Comparison of ENCODE assay signal across 19 cellular contexts in genomic region chrX:130836447-130836846, GRCh38.
DNase-seq lines count a peak whose midpoint lies in the region; ATAC-seq and TF ChIP-seq lines count a peak whose summit lies in the region.
"Had no signal": no experiment of that assay in that cellular context is flagged by ENCODE, and none has a peak within 500 bp of the region (broad histone marks: within the 10 kb centered on the region; RNA-seq: fewer than 3 reads in every experiment).

No MANE protein-coding gene starts in this region.

- peak; percentile 14 for DNase-seq in brain microvascular endothelial cell
- no peak for DNase-seq in activated CD4-positive, alpha-beta T cell treated with anti-CD3 and anti-CD28 coated beads for 1 hour
- no peak for DNase-seq in GF-D8 (lab: John Stamatoyannopoulos, UW)
- no peak for DNase-seq in T-cell
- DNase-seq in stimulated activated CD4-positive, alpha-beta T cell treated with anti-CD3 and anti-CD28 coated beads, Interleukin-4, amount 100 ng/mL, for 1 hour, result no peak
- DNase-seq: activated CD8-positive, alpha-beta T cell treated with anti-CD3 and anti-CD28 coated beads for 36 hours; activated naive CD4-positive, alpha-beta T cell treated with Interleukin-2 at 50 U/mL for 16 hours; activated T-cell treated with anti-CD3 and anti-CD28 coated beads, Interleukin-2, amount 50 U/mL, for 1 hour; cerebellar nuclear complex; effector CD4-positive, alpha-beta T cell; NCI-H1694; right cardiac atrium had no signal

- no peaks in the 10 kb centered on the region for H3K27me3 Mint-ChIP-seq in T-cell
- H3K27me3 Mint-ChIP-seq: activated CD8-positive, alpha-beta T cell treated with anti-CD3 and anti-CD28 coated beads for 36 hours; stimulated activated naive CD8-positive, alpha-beta T cell treated with anti-CD3 and anti-CD28 coated beads, Interleukin-15, Interleukin-2, amounts not matched to agents 100 ng/mL and 50 ng/mL, for 24 hours had no signal

- TF ChIP-seq CTCF in brain microvascular endothelial cell (IDR thresholded peaks at IDR 0.05; ENCODE audit: low read depth, low read length, missing control alignments), result no peak

- CTCF ChIA-PET in T-cell (lab: Charles Lee), result no interaction called here

- WGBS in mesodermal cell (ENCODE audit: insufficient coverage in 2 of 2), 2 experiments, result no CpG with 5 or more reads among the region's 2 CpGs

- POLR2A ChIA-PET in T-cell (lab: Charles Lee), result no interaction called here

- H3K36me3 Mint-ChIP-seq in T-cell, result no peaks in the 10 kb centered on the region
- H3K36me3 Mint-ChIP-seq: WTC11 had no signal

- H3K27ac Mint-ChIP-seq in T-cell, result no peak overlapping the region
- H3K27ac Mint-ChIP-seq: activated CD8-positive, alpha-beta T cell treated with anti-CD3 and anti-CD28 coated beads for 36 hours; stimulated activated naive CD8-positive, alpha-beta T cell treated with anti-CD3 and anti-CD28 coated beads, Interleukin-15, Interleukin-2, amounts not matched to agents 100 ng/mL and 50 ng/mL, for 24 hours; WTC11 had no signal

- H3K27ac ChIP-seq in brain microvascular endothelial cell (no peak overlapping the region), mesodermal cell (ENCODE audit: low read depth, low read length, severe bottlenecking) (peak overlapping the region; percentile 5)

- H3K9me3 Mint-ChIP-seq in T-cell, result no peaks in the 10 kb centered on the region
- H3K9me3 Mint-ChIP-seq: activated CD8-positive, alpha-beta T cell treated with anti-CD3 and anti-CD28 coated beads for 36 hours; stimulated activated naive CD8-positive, alpha-beta T cell treated with anti-CD3 and anti-CD28 coated beads, Interleukin-15, Interleukin-2, amounts not matched to agents 100 ng/mL and 50 ng/mL, for 24 hours; WTC11 had no signal

- in situ Hi-C loops in brain microvascular endothelial cell (cut with HindIII; ENCODE audit: low pct_ligation_motif_present, low sequenced_read_pairs), result no loop called here

- H3K36me3 ChIP-seq in brain microvascular endothelial cell (replicated peaks) (no peaks in the 10 kb centered on the region), mesodermal cell (ENCODE audit: control insufficient read depth, insufficient read depth, low read length) (no peaks in the 10 kb centered on the region)

- ATAC-seq in GM18861 (IDR thresholded peaks at IDR 0.05; ENCODE audit: unreplicated experiment) (peak; percentile 54), HG03159 (IDR thresholded peaks at IDR 0.05; ENCODE audit: unreplicated experiment) (peak; percentile 58), T-cell (replicated peaks in 1 of 4) (no peak)
- ATAC-seq: activated CD8-positive, alpha-beta T cell treated with anti-CD3 and anti-CD28 coated beads for 36 hours; esophagus mucosa; right cardiac atrium; WTC11 had no signal

- peaks cover 4% of the 10 kb centered on the region for H3K4me1 ChIP-seq in mesodermal cell (ENCODE audit: control insufficient read depth, insufficient read depth, low read length, poor library complexity, severe bottlenecking)

- no peaks in the 10 kb centered on the region for H3K27me3 ChIP-seq in brain microvascular endothelial cell (replicated peaks)

- no peak overlapping the region for H3K4me3 Mint-ChIP-seq in T-cell
- H3K4me3 Mint-ChIP-seq: activated CD8-positive, alpha-beta T cell treated with anti-CD3 and anti-CD28 coated beads for 36 hours; stimulated activated naive CD8-positive, alpha-beta T cell treated with anti-CD3 and anti-CD28 coated beads, Interleukin-15, Interleukin-2, amounts not matched to agents 100 ng/mL and 50 ng/mL, for 24 hours; WTC11 had no signal

- no peak overlapping the region for H3K4me3 ChIP-seq in brain microvascular endothelial cell (ENCODE audit: low read depth, low read length)
- H3K4me3 ChIP-seq in mesodermal cell (ENCODE audit: extremely low read depth, insufficient read depth, low read length, poor library complexity, severe bottlenecking), result no peak overlapping the region

- peaks cover 10 to 23% (median 19%) of the 10 kb centered on the region in 3 donors for H3K4me1 Mint-ChIP-seq in T-cell

- no peaks in the 10 kb centered on the region for H3K9me3 ChIP-seq in mesodermal cell (ENCODE audit: control insufficient read depth, low read length)
- H3K9me3 ChIP-seq: Caco-2 had no signal

Comparison
In these comparisons a context has a peak if more than half of its experiments do, and no peak if none do; other contexts are left out.
1. ATAC-seq: peak in GM18861 (single experiment) and HG03159 (single experiment); none in T-cell (0 of 4).